ENCODE assay signal across 20 cellular contexts in the genomic region with DNA sequence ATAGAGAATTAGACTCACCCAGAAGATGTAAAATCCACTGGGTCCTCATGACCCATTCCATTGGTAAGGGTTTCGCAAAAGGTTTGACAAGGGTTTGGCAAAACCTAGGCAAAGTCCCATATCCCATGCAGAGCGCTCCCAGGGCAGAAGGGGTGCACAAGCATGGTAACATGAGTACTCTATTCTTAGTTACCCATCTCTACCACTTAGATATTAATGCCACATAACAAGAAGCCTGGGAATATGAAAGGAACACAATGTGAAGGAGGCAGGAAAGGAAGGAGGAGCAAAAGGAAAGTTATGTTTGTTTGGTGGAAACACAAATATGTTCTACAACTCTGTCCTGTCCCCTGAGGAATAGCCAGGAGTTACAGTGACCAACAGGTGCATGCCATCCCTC.
"Had no signal": no experiment of that assay in that cellular context is flagged by ENCODE, and none has a peak within 500 bp of the region (broad histone marks: within the 10 kb centered on the region; RNA-seq: fewer than 3 reads in every experiment).

No MANE protein-coding gene starts in this region.

- ATAC-seq: effector memory CD8-positive, alpha-beta T cell; esophagus mucosa; gastroesophageal sphincter; left colon; left lobe of liver; mucosa of descending colon; naive thymus-derived CD8-positive, alpha-beta T cell had no signal

- H3K4me1 ChIP-seq: colonic mucosa, esophagus squamous epithelium, gastroesophageal sphincter, lower lobe of right lung had no signal

- H3K27me3 ChIP-seq: colonic mucosa, gastroesophageal sphincter, heart right ventricle had no signal

- H3K4me3 ChIP-seq: colonic mucosa, esophagus squamous epithelium, gastroesophageal sphincter, heart right ventricle, lower lobe of right lung, mucosa of descending colon had no signal

- H3K9me3 ChIP-seq: colonic mucosa, gastroesophageal sphincter, lower lobe of right lung, mucosa of descending colon had no signal

- DNase-seq: colonic mucosa; cortex of kidney; effector CD8-positive, alpha-beta T cell; effector memory CD8-positive, alpha-beta T cell; endodermal cell; erythroblast; esophagus squamous epithelium; foreskin fibroblast; foreskin melanocyte; heart right ventricle; hippocampal formation; left colon; lower lobe of right lung; mesenchymal stem cell; mucosa of descending colon; naive B cell; naive thymus-derived CD8-positive, alpha-beta T cell had no signal

- H3K27ac ChIP-seq: colonic mucosa, esophagus squamous epithelium, gastroesophageal sphincter, lower lobe of right lung had no signal

- H3K36me3 ChIP-seq: colonic mucosa, esophagus squamous epithelium, gastroesophageal sphincter, heart right ventricle, lower lobe of right lung had no signal
